In the genomic region with DNA sequence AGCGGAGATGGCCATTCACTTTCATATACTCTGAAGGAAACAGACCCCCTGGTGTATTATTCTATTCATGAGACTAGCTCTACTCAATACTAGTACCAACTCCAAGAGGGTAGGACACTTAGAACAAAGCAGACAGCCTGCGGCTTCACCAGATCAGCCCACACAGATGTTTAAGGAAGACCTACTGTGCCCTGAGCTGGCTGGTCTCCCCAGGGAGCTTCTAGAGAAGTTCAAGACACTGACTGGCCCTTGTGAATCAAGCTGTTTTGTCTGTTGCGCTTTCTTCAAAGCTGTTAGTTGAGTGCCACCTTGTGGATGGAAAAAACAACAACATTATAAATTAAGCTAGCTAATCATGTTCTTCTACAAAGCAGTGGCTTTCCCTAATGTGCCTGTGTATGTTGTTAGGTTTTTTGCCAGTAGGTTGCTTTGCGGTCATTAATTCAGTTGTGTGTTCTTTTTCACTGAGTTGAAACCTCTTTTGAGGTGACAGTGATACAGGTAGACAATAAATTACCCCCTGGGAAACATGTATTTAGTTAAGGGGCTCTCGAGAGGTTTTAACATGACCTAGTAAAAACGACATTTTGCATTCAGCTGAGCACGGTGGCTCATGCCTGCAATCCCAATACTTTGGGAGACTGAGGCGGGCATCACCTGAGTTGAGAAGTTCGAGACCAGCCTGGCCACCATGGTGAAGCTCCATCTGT, we compare ENCODE assay signal across 8 cellular contexts.
DNase-seq lines count a peak whose midpoint lies in the region; ATAC-seq, FAIRE-seq and TF ChIP-seq lines count a peak whose summit lies in the region.

No MANE protein-coding gene starts in this region.

- ATAC-seq in memory B cell (ENCODE audit: low read depth), result peak; percentile 99
- no peak for ATAC-seq in GM18498 (IDR thresholded peaks at IDR 0.05; ENCODE audit: unreplicated experiment)

- TF ChIP-seq CTCF in RWPE1 (conservative IDR thresholded peaks at IDR 0.05; ENCODE audit: low read depth) (peak; percentile 72), H1 (IDR thresholded peaks at IDR 0.05; ENCODE audit: control extremely low read depth in 1 of 3, insufficient read depth in 1 of 3, low read depth in 1 of 3, low read length in 3 of 3) (peak in 2 of 3 experiments; percentile 62 to 67; a peak in 3 of 4 replicates)

- no peak overlapping the region for H2BK12ac ChIP-seq in H1 (ENCODE audit: low read depth, low read length)

- no peak overlapping the region for H3K4ac ChIP-seq in H1 (replicated peaks; ENCODE audit: insufficient read length, low read depth, low read length)

- H3K9me3 Mint-ChIP-seq in memory B cell, result no peaks in the 10 kb centered on the region

- no peak overlapping the region for H4K91ac ChIP-seq in H1 (replicated peaks; ENCODE audit: insufficient read length, low read length)

- no peak overlapping the region for H3K14ac ChIP-seq in H1 (ENCODE audit: insufficient read length)

- peaks cover 2% of the 10 kb centered on the region for H3K4me1 Mint-ChIP-seq in memory B cell

- no peak for TF ChIP-seq EP300 in H1 (IDR thresholded peaks at IDR 0.05; ENCODE audit: borderline replicate concordance in 1 of 2, low read depth in 2 of 2, low read length in 2 of 2)

- H3K79me1 ChIP-seq in H1 (ENCODE audit: low read depth, low read length), result no peaks in the 10 kb centered on the region

- DNase-seq in COLO668 (lab: John Stamatoyannopoulos, UW; ENCODE audit: unreplicated experiment) (peak; percentile 42), GM19238 (ENCODE audit: insufficient read length, low spot score) (peak; percentile 44), NCI-H1048 (lab: John Stamatoyannopoulos, UW) (peak; percentile 13), RWPE1 (ENCODE audit: low spot score) (peak; percentile 70), H1 (ENCODE audit: low read depth in 1 of 2, low spot score in 2 of 2) (peak; percentile 50 to 63), memory B cell (ENCODE audit: low spot score in 2 of 2) (peak; percentile 45 to 51), activated T-cell treated with anti-CD3 and anti-CD28 coated beads for 4 hours (no peak)

- no peak overlapping the region for H3K56ac ChIP-seq in H1 (replicated peaks; ENCODE audit: insufficient read length, low read depth, low read length)

- TF ChIP-seq RAD21 in H1 (IDR thresholded peaks at IDR 0.05 in 1 of 2, conservative IDR thresholded peaks at IDR 0.05 in 1 of 2; ENCODE audit: low read depth in 2 of 2, low read length in 2 of 2), result peak; percentile 88 to 89

- no peak overlapping the region for H4K8ac ChIP-seq in H1 (ENCODE audit: extremely low read depth, insufficient read depth, low read length)

- H3K27me3 ChIP-seq in H1 (replicated peaks in 1 of 4; ENCODE audit: control insufficient read depth in 3 of 4, extremely low read depth in 1 of 4, insufficient read depth in 3 of 4, low read length in 3 of 4), result no peaks in the 10 kb centered on the region

- no peak overlapping the region for H2BK15ac ChIP-seq in H1 (ENCODE audit: low read length)

- H3K27me3 Mint-ChIP-seq in memory B cell, result peaks cover 5% of the 10 kb centered on the region

- H2BK5ac ChIP-seq in H1 (ENCODE audit: low read depth, low read length), result no peak overlapping the region

- H3K9me3 ChIP-seq in H1 (ENCODE audit: insufficient read depth in 2 of 2, low read depth in 1 of 2, low read length in 1 of 2), result no peaks in the 10 kb centered on the region

- no peaks in the 10 kb centered on the region for H3K36me3 Mint-ChIP-seq in memory B cell

- WGBS in H1 (ENCODE audit: extremely low coverage in 1 of 2, insufficient coverage in 1 of 2, insufficient read length in 1 of 2, insufficient replicate concordance in 2 of 2, low coverage in 1 of 2, low lambda C conversion rate in 2 of 2, missing lambda C conversion rate in 1 of 2), 2 experiments, result 80% methylated on average over 9 of the region's 9 CpGs; no CpG with 5 or more reads in 1 of the 2 experiments

- H3K4me2 ChIP-seq in H1 (ENCODE audit: insufficient read depth in 1 of 2, low read depth in 2 of 2, low read length in 2 of 2), result no peak overlapping the region

- FAIRE-seq in H1 (lab: Jason Lieb, UNC), result peak; percentile 97

- peaks cover 12 to 51% (median 35%) of the 10 kb centered on the region in 4 experiments for H3K36me3 ChIP-seq in H1 (ENCODE audit: control insufficient read depth in 2 of 4, insufficient read depth in 4 of 4, low read length in 3 of 4)

- POLR2A ChIA-PET in RWPE1 (lab: Yijun Ruan, JAX; ENCODE audit: low non-redundant PET) (interaction anchor here (0.5 kb wide), 1 partner anchor 42 kb away, joined by 5 read pairs; no protein-coding TSS in a partner anchor), H1 (lab: Charles Lee; ENCODE audit: partially characterized antibody) (interaction anchor here (1.0 to 2.2 kb wide), 4 partner anchors 12 to 193 kb away, joined by 3 to 9 read pairs (median 4); no protein-coding TSS in a partner anchor)

- H3K23ac ChIP-seq in H1 (ENCODE audit: insufficient read length), result no peak overlapping the region

- peaks cover 0 to 5% (median 0%) of the 10 kb centered on the region in 4 experiments; a peak in 1 of 7 replicates for H3K4me1 ChIP-seq in H1 (replicated peaks in 1 of 4; ENCODE audit: control insufficient read depth in 3 of 4, insufficient read depth in 4 of 4, low read length in 3 of 4)

- H4K20me1 ChIP-seq in H1 (replicated peaks in 1 of 2; ENCODE audit: control insufficient read depth in 1 of 2, insufficient read depth in 2 of 2, low read length in 2 of 2), result no peaks in the 10 kb centered on the region

- no peak overlapping the region for H3K27ac Mint-ChIP-seq in memory B cell

- no peaks in the 10 kb centered on the region for H3K79me2 ChIP-seq in H1 (ENCODE audit: control insufficient read depth in 1 of 2, insufficient read depth in 2 of 2, low read length in 2 of 2)

- H3K9ac ChIP-seq in H1 (replicated peaks in 1 of 4; ENCODE audit: extremely low read depth in 1 of 4, low read depth in 3 of 4, low read length in 3 of 4), result no peak overlapping the region

- TF ChIP-seq POLR2A in H1 (IDR thresholded peaks at IDR 0.05; ENCODE audit: control extremely low read depth in 1 of 2, low read depth in 2 of 2, low read length in 2 of 2), result no peak

- no peaks in the 10 kb centered on the region for H3K23me2 ChIP-seq in H1 (ENCODE audit: low read depth, low read length)

- H3K4me3 Mint-ChIP-seq in memory B cell, result no peak overlapping the region

- no peak overlapping the region for H3K18ac ChIP-seq in H1 (ENCODE audit: extremely low read depth, low read length)

- H2BK20ac ChIP-seq in H1 (ENCODE audit: low read length), result no peak overlapping the region

- H2AFZ ChIP-seq in H1 (ENCODE audit: low read length), result no peak overlapping the region

- no peak overlapping the region for H2BK120ac ChIP-seq in H1 (replicated peaks; ENCODE audit: low read depth, low read length)

- H4K5ac ChIP-seq in H1 (ENCODE audit: insufficient read length, low read depth, low read length), result no peak overlapping the region

- no peak overlapping the region for H3K4me3 ChIP-seq in H1 (ENCODE audit: extremely low read depth in 1 of 4, insufficient read depth in 2 of 4, low read depth in 3 of 4, low read length in 4 of 4)

- CTCF ChIA-PET in RWPE1 (lab: Yijun Ruan, JAX), result interaction anchor here (0.5 to 5.1 kb wide), 21 partner anchors 10 to 1036 kb away, joined by 3 to 121 read pairs (median 3); no protein-coding TSS in a partner anchor
- CTCF ChIA-PET in H1 (lab: Charles Lee; ENCODE audit: partially characterized antibody), result interaction anchor here (0.9 to 6.5 kb wide), 41 partner anchors 9 to 1036 kb away, joined by 3 to 302 read pairs (median 6); a partner anchor contains a TSS

- no peak overlapping the region for H2AK5ac ChIP-seq in H1 (ENCODE audit: low read depth, low read length)

- H3K27ac ChIP-seq in RWPE1 (no peak overlapping the region), H1 (ENCODE audit: low read depth, low read length) (no peak overlapping the region)

TF ChIP-seq in H1, 55 proteins besides CTCF, POLR2A, EP300 and RAD21 (continues in another document):
- no peak for TF ChIP-seq CREB1 (IDR thresholded peaks at IDR 0.05)
- no peak for TF ChIP-seq CTBP2 (IDR thresholded peaks at IDR 0.05; ENCODE audit: borderline replicate concordance, insufficient read depth, insufficient read length, low read length)
- 0 out of 2 replicates have a peak, but pooled peaks have one; percentile 67 for TF ChIP-seq TCF12 (IDR thresholded peaks at IDR 0.05; ENCODE audit: low read depth, low read length)
- TF ChIP-seq RBBP5 (IDR thresholded peaks at IDR 0.05; ENCODE audit: borderline replicate concordance, low read depth, low read length), result no peak
- TF ChIP-seq HDAC6 (IDR thresholded peaks at IDR 0.05; ENCODE audit: low read depth, low read length), result no peak
- TF ChIP-seq BCL11A (IDR thresholded peaks at IDR 0.05; ENCODE audit: low read depth in 2 of 2, low read length in 2 of 2), result no peak
- TF ChIP-seq KDM5A (IDR thresholded peaks at IDR 0.05; ENCODE audit: low read length), result no peak
- no peak for TF ChIP-seq FOSL1 (IDR thresholded peaks at IDR 0.05; ENCODE audit: insufficient read depth, low read depth, low read length)
